Comparison of ENCODE assay signal across 8 cellular contexts in the genomic region with DNA sequence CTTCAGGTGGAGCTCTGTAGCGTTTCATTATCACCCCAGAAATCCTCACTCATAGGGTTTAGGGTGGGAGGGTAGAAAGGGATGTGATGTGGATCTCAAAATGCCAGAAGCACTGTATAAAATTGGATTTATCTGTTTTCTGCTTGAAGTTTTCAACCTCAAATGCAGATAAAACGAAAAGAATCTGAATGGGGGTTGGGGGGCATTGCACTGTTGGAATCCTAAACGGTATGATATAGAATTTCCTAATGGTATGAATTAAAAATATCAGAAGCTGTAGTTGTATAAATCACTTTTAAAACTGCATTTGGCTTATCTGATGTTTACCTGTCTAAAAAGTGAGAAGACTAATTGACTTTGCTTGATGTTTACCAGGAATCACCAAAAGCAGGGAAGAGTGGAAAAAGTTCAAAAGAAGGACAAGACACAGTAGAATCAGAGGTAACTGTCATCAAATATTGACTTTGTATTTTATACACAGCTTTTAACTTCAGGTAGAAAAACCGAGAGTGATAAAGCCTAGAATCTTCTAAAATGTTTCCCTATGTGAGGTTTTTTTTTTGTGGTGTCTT. TPM values are rescaled to one million over a fixed set of nuclear protein-coding genes. Genes with fewer than 3 reads are reported as not detected.
DNase-seq lines count a peak whose midpoint lies in the region; ATAC-seq, FAIRE-seq and TF ChIP-seq lines count a peak whose summit lies in the region.

No MANE protein-coding gene starts in this region.

- H3K36me3 ChIP-seq in OCI-LY3 (replicated peaks; ENCODE audit: low read depth, low read length): peaks cover 18% of the 10 kb centered on the region
- H3K36me3 ChIP-seq in neuronal stem cell (replicated peaks in 1 of 2; ENCODE audit: control insufficient read depth in 2 of 2, insufficient read depth in 2 of 2, low read length in 2 of 2): peaks cover 9 to 17% of the 10 kb centered on the region in 2 donors

- peak overlapping the region; percentile 97 for H3K4me3 Mint-ChIP-seq in CD4-positive, alpha-beta T cell

- no peak overlapping the region for H4K91ac ChIP-seq in neuronal stem cell (ENCODE audit: low read depth, low read length, poor library complexity)

- no peak overlapping the region for H4K8ac ChIP-seq in neuronal stem cell (ENCODE audit: low read depth, low read length)

- H2AFZ ChIP-seq in OCI-LY3 (ENCODE audit: low read depth, low read length) (no peak overlapping the region), neuronal stem cell (ENCODE audit: low read length) (peak overlapping the region; percentile 91)

- H3K14ac ChIP-seq in neuronal stem cell (ENCODE audit: low read length): no peak overlapping the region

- H2AK5ac ChIP-seq in neuronal stem cell (ENCODE audit: low read depth, low read length): no peak overlapping the region

- no peaks in the 10 kb centered on the region for H3K79me1 ChIP-seq in neuronal stem cell (ENCODE audit: low read depth, low read length)

- H3K27me3 Mint-ChIP-seq in CD4-positive, alpha-beta T cell: no peaks in the 10 kb centered on the region

- peaks cover 51% of the 10 kb centered on the region for H3K4me1 Mint-ChIP-seq in CD4-positive, alpha-beta T cell (ENCODE audit: low read depth)

- H3K27me3 ChIP-seq in CD4-positive, alpha-beta T cell (ENCODE audit: control insufficient read depth, insufficient read depth, low read length): no peaks in the 10 kb centered on the region
- H3K27me3 ChIP-seq in OCI-LY3 (ENCODE audit: low read depth, low read length): no peaks in the 10 kb centered on the region
- peaks cover 0 to 7% (median 0%) of the 10 kb centered on the region in 3 experiments for H3K27me3 ChIP-seq in neuronal stem cell (ENCODE audit: control insufficient read depth in 3 of 3, insufficient read depth in 3 of 3, low read depth in 1 of 3, low read length in 3 of 3)

- H3K36me3 Mint-ChIP-seq in CD4-positive, alpha-beta T cell (ENCODE audit: low read depth): peaks cover 43% of the 10 kb centered on the region

- FAIRE-seq in endometrium (lab: Jason Lieb, UNC): peak; percentile 72

- no peaks in the 10 kb centered on the region; the same call in 1 of the 2 replicates for H3K79me2 ChIP-seq in OCI-LY3 (ENCODE audit: low read length)

- WGBS in neuronal stem cell (ENCODE audit: extremely low coverage in 2 of 2, insufficient read length in 2 of 2, insufficient replicate concordance in 1 of 2), 2 donors: no CpG with 5 or more reads among the region's 4 CpGs

- no peak overlapping the region for H2BK120ac ChIP-seq in neuronal stem cell (ENCODE audit: low read depth, low read length)

- no peak overlapping the region for H3K23ac ChIP-seq in neuronal stem cell (ENCODE audit: low read depth, low read length, poor library complexity)

- intact Hi-C loops in CD4-positive, alpha-beta T cell (cut with DNase I, micrococcal nuclease): loop anchor here (1.0 to 5.0 kb wide), 7 partner anchors 40 to 1385 kb away; a partner anchor contains a TSS

- ATAC-seq in CD4-positive, alpha-beta T cell (ENCODE audit: poor library complexity): no peak
- no peak for ATAC-seq in HG03520 (IDR thresholded peaks at IDR 0.05; ENCODE audit: unreplicated experiment)

- no peaks in the 10 kb centered on the region for H3K9me3 Mint-ChIP-seq in CD4-positive, alpha-beta T cell

- H2BK5ac ChIP-seq in neuronal stem cell (ENCODE audit: low read length): no peak overlapping the region

- POLR2A ChIA-PET in CD4-positive, alpha-beta T cell (lab: Charles Lee): interaction anchor here (0.5 to 5.1 kb wide), 15 partner anchors 8 to 125 kb away, joined by 3 to 78 read pairs (median 4); no protein-coding TSS in a partner anchor

- H3K9ac ChIP-seq in OCI-LY3 (ENCODE audit: low read length): peak overlapping the region; percentile 80
- peak overlapping the region; percentile 68 for H3K9ac ChIP-seq in neuronal stem cell (ENCODE audit: low read depth, low read length, poor library complexity)

- no peak overlapping the region for H3K4ac ChIP-seq in neuronal stem cell (ENCODE audit: low read length)

- no peak for DNase-seq in CD4-positive, alpha-beta T cell
- DNase-seq in neuronal stem cell (ENCODE audit: low spot score): no peak
- no peak for DNase-seq in AG20443 (ENCODE audit: low spot score)
- DNase-seq in GM19238 (ENCODE audit: insufficient read length, low spot score): no peak
- DNase-seq in NCI-H146 (lab: John Stamatoyannopoulos, UW): no peak

- H3K27ac Mint-ChIP-seq in CD4-positive, alpha-beta T cell: peak overlapping the region; percentile 90

- H3K4me3 ChIP-seq in OCI-LY3 (ENCODE audit: low read length) (peak overlapping the region; percentile 89), neuronal stem cell (ENCODE audit: low read length in 2 of 2) (peak overlapping the region; percentile 60 to 91)

- peaks cover 10% of the 10 kb centered on the region; the same call in 1 of the 2 replicates for H3K4me1 ChIP-seq in OCI-LY3 (ENCODE audit: low read length)
- H3K4me1 ChIP-seq in neuronal stem cell (ENCODE audit: control insufficient read depth in 2 of 2, insufficient read depth in 1 of 2, low read depth in 1 of 2, low read length in 2 of 2): peaks cover 2 to 4% of the 10 kb centered on the region in 2 donors

- TF ChIP-seq CTCF in CD4-positive, alpha-beta T cell (IDR thresholded peaks at IDR 0.05): no peak
- no peak for TF ChIP-seq CTCF in OCI-LY3 (IDR thresholded peaks at IDR 0.05; ENCODE audit: low read depth, low read length)

- H3K27ac ChIP-seq in CD4-positive, alpha-beta T cell (ENCODE audit: low read depth, low read length): no peak overlapping the region
- H3K27ac ChIP-seq in OCI-LY3 (ENCODE audit: low read length): no peak overlapping the region
- H3K27ac ChIP-seq in neuronal stem cell (replicated peaks; ENCODE audit: low read length): no peak overlapping the region

- peak overlapping the region; percentile 88 for H3K4me2 ChIP-seq in OCI-LY3 (ENCODE audit: low read length)
- H3K4me2 ChIP-seq in neuronal stem cell (ENCODE audit: insufficient read depth, low read length, poor library complexity, severe bottlenecking): peak overlapping the region; percentile 87

- H2BK15ac ChIP-seq in neuronal stem cell (ENCODE audit: low read length): no peak overlapping the region

- H2BK12ac ChIP-seq in neuronal stem cell (ENCODE audit: low read length): no peak overlapping the region

- no peaks in the 10 kb centered on the region for H3K9me3 ChIP-seq in CD4-positive, alpha-beta T cell (ENCODE audit: control insufficient read depth, low read length)
- H3K9me3 ChIP-seq in OCI-LY3 (ENCODE audit: insufficient read depth, low read length) (no peaks in the 10 kb centered on the region), neuronal stem cell (replicated peaks in 1 of 2; ENCODE audit: control insufficient read depth in 2 of 2, insufficient read depth in 1 of 2, low read depth in 1 of 2, low read length in 2 of 2) (peaks cover 0 to 4% of the 10 kb centered on the region in 2 donors)

- no peaks in the 10 kb centered on the region for H4K20me1 ChIP-seq in OCI-LY3 (ENCODE audit: insufficient read depth, low read length)

- CTCF ChIA-PET in CD4-positive, alpha-beta T cell (lab: Charles Lee): interaction anchor here (1.2 to 1.6 kb wide), 6 partner anchors 8 to 95 kb away, joined by 3 to 9 read pairs (median 4); no protein-coding TSS in a partner anchor

- peak overlapping the region; percentile 81 for H3K18ac ChIP-seq in neuronal stem cell (ENCODE audit: low read length)

RNA-seq across cellular contexts. Expression of a gene that starts 1.1 kb away (rescaled TPM):
- 100 to 1,000 TPM; 463 to 487 TPM for total RNA-seq in CD4-positive, alpha-beta T cell
- 199 TPM for polyA plus RNA-seq in neuronal stem cell (2013, experiment 1 of 2)
- polyA plus RNA-seq in neuronal stem cell (2013, experiment 2 of 2): 209 TPM
